16 cellular contexts compared by ENCODE assay signal in the genomic region with DNA sequence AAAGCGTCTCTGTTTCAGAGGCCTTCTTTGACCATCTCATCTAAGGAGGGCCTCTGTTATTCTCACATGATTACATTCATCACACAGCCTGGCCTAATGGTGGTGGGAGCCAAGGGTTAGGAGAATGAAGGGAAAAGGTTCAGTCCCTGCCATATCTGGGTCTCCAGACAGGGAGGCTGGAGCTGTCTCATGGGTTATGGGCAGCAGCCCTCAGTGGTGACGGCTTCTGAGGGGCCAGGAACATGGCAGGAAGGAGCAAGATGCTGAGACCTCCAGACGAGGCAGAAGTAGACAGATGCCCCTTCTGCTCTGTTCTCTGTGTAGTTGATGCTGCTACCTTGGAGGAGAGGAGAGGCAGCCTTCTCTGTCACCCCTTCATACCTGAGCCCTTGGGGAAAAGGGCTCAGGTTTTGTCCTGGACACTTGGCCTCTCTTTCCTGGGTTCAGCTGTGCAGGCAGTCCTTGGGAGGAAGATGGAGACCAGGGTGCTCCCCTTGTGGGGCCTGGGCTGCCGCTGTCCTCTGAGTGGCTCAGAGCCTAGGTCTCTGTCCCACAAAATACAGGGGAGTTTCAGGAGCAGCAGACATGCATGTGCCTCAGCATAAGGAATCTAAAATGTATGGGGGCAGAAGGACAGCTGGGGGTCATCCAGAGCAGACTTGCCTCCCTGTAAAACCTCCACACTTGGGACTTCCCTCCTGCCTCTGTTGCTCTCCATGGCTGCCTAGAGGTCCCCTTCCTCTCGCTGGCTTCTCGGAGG. TPM values are rescaled to one million over a fixed set of nuclear protein-coding genes. Genes with fewer than 3 reads are reported as not detected.
A peak's percentile ranks its signal among the peaks of the same experiment; 100 is the strongest.
DNase-seq lines count a peak whose midpoint lies in the region; ATAC-seq and TF ChIP-seq lines count a peak whose summit lies in the region.
"Had no signal": no experiment of that assay in that cellular context is flagged by ENCODE, and none has a peak within 500 bp of the region (broad histone marks: within the 10 kb centered on the region; RNA-seq: fewer than 3 reads in every experiment).

No MANE protein-coding gene starts in this region.

- no peak for ATAC-seq in activated T-helper 17 cell treated with anti-CD3 and anti-CD28 coated beads, Interleukin-2, amount 50 U/mL, for 72 hours (replicated peaks)

- TF ChIP-seq CTCF in neural crest cell (conservative IDR thresholded peaks at IDR 0.05) (no peak), type B pancreatic cell (conservative IDR thresholded peaks at IDR 0.05) (no peak)

- H3K36me3 Mint-ChIP-seq in activated T-helper 17 cell treated with anti-CD3 and anti-CD28 coated beads, Interleukin-2, amount 50 U/mL, for 72 hours (ENCODE audit: low read depth) = no peaks in the 10 kb centered on the region
- H3K36me3 Mint-ChIP-seq in neural crest cell (ENCODE audit: low read depth) (no peaks in the 10 kb centered on the region), type B pancreatic cell (no peaks in the 10 kb centered on the region)

- peak overlapping the region; percentile 7 for H3K27ac Mint-ChIP-seq in activated T-helper 17 cell treated with anti-CD3 and anti-CD28 coated beads, Interleukin-2, amount 50 U/mL, for 72 hours
- H3K27ac Mint-ChIP-seq in neural crest cell (ENCODE audit: unreplicated experiment) = no peak overlapping the region
- no peak overlapping the region for H3K27ac Mint-ChIP-seq in type B pancreatic cell

- peaks cover 12% of the 10 kb centered on the region for H3K9me3 Mint-ChIP-seq in activated T-helper 17 cell treated with anti-CD3 and anti-CD28 coated beads, Interleukin-2, amount 50 U/mL, for 72 hours
- H3K9me3 Mint-ChIP-seq in neural crest cell = peaks cover 2% of the 10 kb centered on the region
- no peaks in the 10 kb centered on the region for H3K9me3 Mint-ChIP-seq in type B pancreatic cell

- no peak overlapping the region for H3K4me3 Mint-ChIP-seq in activated T-helper 17 cell treated with anti-CD3 and anti-CD28 coated beads, Interleukin-2, amount 50 U/mL, for 72 hours
- H3K4me3 Mint-ChIP-seq in neural crest cell (peak overlapping the region; percentile 41), type B pancreatic cell (no peak overlapping the region)

- DNase-seq in activated CD8-positive, alpha-beta memory T cell treated with anti-CD3 and anti-CD28 coated beads for 24 hours = peak; percentile 41
- no peak for DNase-seq in activated CD8-positive, alpha-beta memory T cell treated with anti-CD3 and anti-CD28 coated beads, Interleukin-2, amount 50 U/mL, for 4 hours
- DNase-seq in neural crest cell (ENCODE audit: low read depth, low spot score) (no peak), type B pancreatic cell (ENCODE audit: extremely low spot score, unreplicated experiment) (peak; percentile 25), MV-4-11 (lab: John Stamatoyannopoulos, UW) (no peak), NK-92 (lab: John Stamatoyannopoulos, UW; ENCODE audit: unreplicated experiment) (no peak), 8988T (no peak)
- DNase-seq: CD8-positive, alpha-beta memory T cell; NCI-H1417 treated with DMSO at 0.1 percent for 48 hours; NCI-H2081 treated with DMSO at 0.1 percent for 48 hours; NCI-H2227 treated with DMSO at 0.1 percent for 48 hours; NCI-H526; NK-92 treated with Interleukin-12 subunit alpha and Interleukin-12 subunit beta, amount 100 ng/mL, for 24 hours; OCI-M1 had no signal

- H3K27me3 Mint-ChIP-seq in activated T-helper 17 cell treated with anti-CD3 and anti-CD28 coated beads, Interleukin-2, amount 50 U/mL, for 72 hours = peaks cover 1% of the 10 kb centered on the region
- H3K27me3 Mint-ChIP-seq in neural crest cell (ENCODE audit: low read depth) (peaks cover 4% of the 10 kb centered on the region), type B pancreatic cell (peaks cover 15% of the 10 kb centered on the region)

- H3K4me1 Mint-ChIP-seq in activated T-helper 17 cell treated with anti-CD3 and anti-CD28 coated beads, Interleukin-2, amount 50 U/mL, for 72 hours = peaks cover 16% of the 10 kb centered on the region
- H3K4me1 Mint-ChIP-seq in neural crest cell (peaks cover 18% of the 10 kb centered on the region), type B pancreatic cell (ENCODE audit: unreplicated experiment) (peaks cover 16% of the 10 kb centered on the region)

RNA-seq across cellular contexts. Expression of gene IFI27L2, which starts 3.6 kb away (rescaled TPM):
- 10 to 100 TPM; 58.5 to 58.8 TPM for total RNA-seq in activated T-helper 17 cell treated with anti-CD3 and anti-CD28 coated beads, Interleukin-2, amount 50 U/mL, for 72 hours
- total RNA-seq in neural crest cell = 25.3 and 30.4 TPM in 2 replicates
- 14.8 and 28.2 TPM in 2 replicates for total RNA-seq in type B pancreatic cell (ENCODE audit: low replicate concordance)

RNA-seq across cellular contexts. Expression of gene IFI27, which starts 15.3 kb away (rescaled TPM):
- 1 to 10 TPM; 2.1 to 3.0 TPM for total RNA-seq in activated T-helper 17 cell treated with anti-CD3 and anti-CD28 coated beads, Interleukin-2, amount 50 U/mL, for 72 hours
- total RNA-seq in neural crest cell = 8.1 and 9.5 TPM in 2 replicates
- 12.6 and 15.5 TPM in 2 replicates for total RNA-seq in type B pancreatic cell (ENCODE audit: low replicate concordance)
- total RNA-seq: SK-MEL-5 had no signal

RNA-seq across cellular contexts. Expression of gene IFI27L1, which starts 44.7 kb away (rescaled TPM):
- total RNA-seq in activated T-helper 17 cell treated with anti-CD3 and anti-CD28 coated beads, Interleukin-2, amount 50 U/mL, for 72 hours = 10 to 100 TPM; 34.5 to 35.4 TPM
- total RNA-seq in neural crest cell (36.3 and 39.7 TPM in 2 replicates), type B pancreatic cell (ENCODE audit: low replicate concordance) (15.6 and 36.8 TPM in 2 replicates)

RNA-seq across cellular contexts. Expression of gene DDX24, which starts 44.8 kb away (rescaled TPM):
- 100 to 1,000 TPM; 222 to 241 TPM for total RNA-seq in activated T-helper 17 cell treated with anti-CD3 and anti-CD28 coated beads, Interleukin-2, amount 50 U/mL, for 72 hours
- total RNA-seq in neural crest cell = 168 and 177 TPM in 2 replicates
- 127 and 156 TPM in 2 replicates for total RNA-seq in type B pancreatic cell (ENCODE audit: low replicate concordance)

RNA-seq across cellular contexts. Expression of gene PPP4R4, which starts 48.3 kb away (rescaled TPM):
- total RNA-seq in activated T-helper 17 cell treated with anti-CD3 and anti-CD28 coated beads, Interleukin-2, amount 50 U/mL, for 72 hours = 10 to 100 TPM in 1 of 2 donors, 1 to 10 TPM in 1; 1.8 to 68.2 TPM
- total RNA-seq in neural crest cell (1.1 and 1.6 TPM in 2 replicates), type B pancreatic cell (ENCODE audit: low replicate concordance) (1.3 and 1.9 TPM in 2 replicates)

Comparison
In these comparisons a context has a peak if more than half of its experiments do, and no peak if none do; other contexts are left out.
1. DNase-seq: peak in activated CD8-positive, alpha-beta memory T cell treated with anti-CD3 and anti-CD28 coated beads for 24 hours (single experiment) and type B pancreatic cell (single experiment); none in activated CD8-positive, alpha-beta memory T cell treated with anti-CD3 and anti-CD28 coated beads, Interleukin-2, amount 50 U/mL, for 4 hours (single experiment), neural crest cell (single experiment), MV-4-11 (single experiment), NK-92 (single experiment) and 8988T (single experiment).